In genomic region chr12:116456307-116456641, GRCh38 we compare ENCODE assay signal across 11 cellular contexts.
A peak's percentile ranks its signal among the peaks of the same experiment; 100 is the strongest.
DNase-seq lines count a peak whose midpoint lies in the region; ATAC-seq, FAIRE-seq and TF ChIP-seq lines count a peak whose summit lies in the region.
"Had no signal": no experiment of that assay in that cellular context is flagged by ENCODE, and none has a peak within 500 bp of the region (broad histone marks: within the 10 kb centered on the region; RNA-seq: fewer than 3 reads in every experiment).

No MANE protein-coding gene starts in this region.

- H3K4me3 Mint-ChIP-seq in CD14-positive monocyte: peak overlapping the region in 1 of 2 donors; percentile 3

- H3K27me3 Mint-ChIP-seq in CD14-positive monocyte (ENCODE audit: low read depth in 3 of 3): peaks cover 2 to 16% (median 11%) of the 10 kb centered on the region in 3 donors

- ATAC-seq in pancreas: no peak

- H3K27ac Mint-ChIP-seq in CD14-positive monocyte: peak overlapping the region in 5 of 7 donors; percentile 13 to 80 (median 71)

- FAIRE-seq in pancreas (lab: Jason Lieb, UNC): no peak
- FAIRE-seq: bronchial epithelial cell had no signal

- peaks cover 0 to 2% (median 0%) of the 10 kb centered on the region in 7 donors for H3K9me3 Mint-ChIP-seq in CD14-positive monocyte

- intact Hi-C loops in CD14-positive monocyte (cut with micrococcal nuclease): no loop called here
- intact Hi-C loops in pancreas (cut with DNase I): no loop called here

- DNase-seq in CD14-positive monocyte (ENCODE audit: low spot score) (no peak), fibroblast of the aortic adventitia (ENCODE audit: low read depth) (no peak), GOT3 (lab: John Stamatoyannopoulos, UW) (no peak), NCI-H128 (lab: John Stamatoyannopoulos, UW; ENCODE audit: unreplicated experiment) (no peak), pancreas (no peak)
- no peak for DNase-seq in activated effector memory CD4-positive, alpha-beta T cell treated with Interleukin-2 at 50 U/mL for 16 hours
- DNase-seq: NCI-H1930 had no signal

- H3K4me1 Mint-ChIP-seq in CD14-positive monocyte: peaks cover 21% of the 10 kb centered on the region

- WGBS in adipose tissue, 3 donors: 36 to 46% (median 43%) methylated on average over 8 of the region's 8 CpGs
- WGBS in pancreas, 2 donors: 68 to 70% methylated on average over 8 of the region's 8 CpGs

- H3K9ac ChIP-seq in rectal smooth muscle tissue (ENCODE audit: low read length): peak overlapping the region; percentile 40

- H3K4me1 ChIP-seq in rectal smooth muscle tissue (ENCODE audit: control insufficient read depth, insufficient read depth, low read length) (peaks cover 20% of the 10 kb centered on the region), pancreas (peaks cover 0 to 8% (median 0%) of the 10 kb centered on the region in 3 donors)

- H3K36me3 ChIP-seq in rectal smooth muscle tissue (ENCODE audit: control insufficient read depth, insufficient read depth, low read length) (no peaks in the 10 kb centered on the region), pancreas (no peaks in the 10 kb centered on the region)

- no peaks in the 10 kb centered on the region for H3K9me3 ChIP-seq in pancreas

- H3K36me3 Mint-ChIP-seq in CD14-positive monocyte: peaks cover 0 to 3% of the 10 kb centered on the region in 2 donors

- no peaks in the 10 kb centered on the region for H3K27me3 ChIP-seq in rectal smooth muscle tissue (ENCODE audit: control insufficient read depth, insufficient read depth, low read length)
- H3K27me3 ChIP-seq in pancreas: no peaks in the 10 kb centered on the region

- H3K27ac ChIP-seq in adipose tissue (ENCODE audit: low read depth, low read length) (peak overlapping the region; percentile 83), rectal smooth muscle tissue (ENCODE audit: low read depth, low read length) (peak overlapping the region; percentile 94), pancreas (peak overlapping the region in 1 of 4 donors; percentile 22)
- H3K27ac ChIP-seq: VCaP had no signal

- H3K4me3 ChIP-seq in fibroblast of the aortic adventitia (ENCODE audit: low read depth, low read length) (peak overlapping the region; percentile 36), rectal smooth muscle tissue (ENCODE audit: low read length) (peak overlapping the region; percentile 10), pancreas (no peak overlapping the region)

- TF ChIP-seq CTCF in CD14-positive monocyte (IDR thresholded peaks at IDR 0.05) (no peak), fibroblast of the aortic adventitia (IDR thresholded peaks at IDR 0.05; ENCODE audit: insufficient read depth, low read length) (no peak), pancreas (IDR thresholded peaks at IDR 0.05) (no peak)

Comparison
In these comparisons a context has a peak if more than half of its experiments do, and no peak if none do; other contexts are left out.
1. H3K4me3 ChIP-seq: peak in fibroblast of the aortic adventitia (single experiment) and rectal smooth muscle tissue (single experiment); none in pancreas (0 of 4).